Comparison of ENCODE assay signal across 21 cellular contexts in the genomic region with DNA sequence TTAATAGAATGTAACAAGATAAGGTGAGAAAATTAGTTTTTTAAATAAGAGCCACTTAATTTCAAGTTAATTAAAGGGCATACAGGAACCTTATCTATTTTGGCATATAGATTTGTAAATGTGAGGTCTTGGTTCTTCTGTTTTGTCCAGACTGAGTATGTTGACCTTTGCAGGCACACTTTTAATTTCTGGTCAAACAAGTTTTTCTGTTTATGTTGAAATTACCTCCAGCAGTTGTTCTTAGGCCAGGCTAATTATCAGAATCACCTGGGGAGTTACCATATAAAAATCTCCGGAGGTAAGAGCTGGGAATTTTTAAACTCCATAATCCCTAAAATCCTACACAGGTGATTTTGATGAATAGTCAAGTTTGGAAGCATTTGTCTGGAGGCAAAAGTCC.
A peak's percentile ranks its signal among the peaks of the same experiment; 100 is the strongest.
DNase-seq lines count a peak whose midpoint lies in the region; ATAC-seq, FAIRE-seq and TF ChIP-seq lines count a peak whose summit lies in the region.
"Had no signal": no experiment of that assay in that cellular context is flagged by ENCODE, and none has a peak within 500 bp of the region (broad histone marks: within the 10 kb centered on the region; RNA-seq: fewer than 3 reads in every experiment).

No MANE protein-coding gene starts in this region.

- no peak overlapping the region for H3K27ac Mint-ChIP-seq in activated T-helper 2 cell treated with anti-CD3 and anti-CD28 coated beads, Interferon-gamma antibody, Interleukin-2, Interleukin-4, amounts not matched to agents 10 μg/mL and 5 μg/mL and 100 μg/mL, durations not matched to agents 14 hours and 24 hours and 36 hours
- H3K27ac Mint-ChIP-seq: activated CD8-positive, alpha-beta T cell treated with anti-CD3 and anti-CD28 coated beads for 36 hours; activated naive CD4-positive, alpha-beta T cell treated with anti-CD3 and anti-CD28 coated beads, Interleukin-2, amount 50 U/mL, for 72 hours; T-cell had no signal

- TF ChIP-seq CTCF in bronchial epithelial cell (IDR thresholded peaks at IDR 0.05; ENCODE audit: insufficient read depth, low read length, severe bottlenecking) (no peak), osteoblast (IDR thresholded peaks at IDR 0.05; ENCODE audit: extremely low read depth, low read depth, low read length) (no peak)

- DNase-seq in DMS53 (lab: John Stamatoyannopoulos, UW) = peak; percentile 59
- DNase-seq in NCI-H146 (lab: John Stamatoyannopoulos, UW) = peak; percentile 11
- peak; percentile 79 for DNase-seq in bronchial epithelial cell (ENCODE audit: low read depth)
- no peak for DNase-seq in osteoblast (ENCODE audit: insufficient read length, low spot score, missing footprints)
- DNase-seq in activated T-helper 2 cell treated with anti-CD3 and anti-CD28 coated beads, Interferon-gamma antibody, Interleukin-2, Interleukin-4, amounts not matched to agents 10 μg/mL and 5 μg/mL and 100 μg/mL, durations not matched to agents 14 hours and 24 hours and 36 hours (ENCODE audit: low spot score) = no peak
- no peak for DNase-seq in GM19239 (ENCODE audit: insufficient read length, low spot score)
- DNase-seq in GDM1 (lab: John Stamatoyannopoulos, UW) = no peak
- DNase-seq: activated CD8-positive, alpha-beta T cell treated with anti-CD3 and anti-CD28 coated beads for 36 hours; activated T-cell treated with anti-CD3 and anti-CD28 coated beads, Interleukin-2, amount 50 U/mL, for 4 hours; COR-L47; dorsolateral prefrontal cortex; kidney; midbrain; NCI-H2081 treated with DMSO at 0.1 percent for 48 hours; retina; T-cell; WERI-Rb-1 had no signal

- H3K36me3 ChIP-seq in bronchial epithelial cell (ENCODE audit: control insufficient read depth, insufficient read depth, low read length) (no peaks in the 10 kb centered on the region), osteoblast (ENCODE audit: insufficient read depth, low read length) (no peaks in the 10 kb centered on the region)
- H3K36me3 ChIP-seq: WERI-Rb-1 had no signal

- H3K79me2 ChIP-seq in osteoblast (ENCODE audit: insufficient read depth, low read length) = no peaks in the 10 kb centered on the region

- H2AFZ ChIP-seq in osteoblast (ENCODE audit: low read length) = no peak overlapping the region

- no peaks in the 10 kb centered on the region for H3K27me3 Mint-ChIP-seq in activated T-helper 2 cell treated with anti-CD3 and anti-CD28 coated beads, Interferon-gamma antibody, Interleukin-2, Interleukin-4, amounts not matched to agents 10 μg/mL and 5 μg/mL and 100 μg/mL, durations not matched to agents 14 hours and 24 hours and 36 hours (ENCODE audit: low read depth)
- H3K27me3 Mint-ChIP-seq: T-cell had no signal

- intact Hi-C loops in activated T-helper 2 cell treated with anti-CD3 and anti-CD28 coated beads, Interferon-gamma antibody, Interleukin-2, Interleukin-4, amounts not matched to agents 10 μg/mL and 5 μg/mL and 100 μg/mL, durations not matched to agents 14 hours and 24 hours and 36 hours (cut with micrococcal nuclease) = no loop called here

- H4K20me1 ChIP-seq in osteoblast (ENCODE audit: insufficient read depth, low read length) = no peaks in the 10 kb centered on the region

- no peak overlapping the region for H3K4me3 Mint-ChIP-seq in activated T-helper 2 cell treated with anti-CD3 and anti-CD28 coated beads, Interferon-gamma antibody, Interleukin-2, Interleukin-4, amounts not matched to agents 10 μg/mL and 5 μg/mL and 100 μg/mL, durations not matched to agents 14 hours and 24 hours and 36 hours (ENCODE audit: low read depth)
- H3K4me3 Mint-ChIP-seq: activated CD8-positive, alpha-beta T cell treated with anti-CD3 and anti-CD28 coated beads for 36 hours; activated T-cell treated with anti-CD3 and anti-CD28 coated beads, Interleukin-2, amount 50 U/mL, for 4 hours; T-cell had no signal

- H3K4me1 ChIP-seq in osteoblast (ENCODE audit: insufficient read depth, low read length) = peaks cover 32% of the 10 kb centered on the region

- H3K27me3 ChIP-seq in bronchial epithelial cell (ENCODE audit: control insufficient read depth, insufficient read depth, low read length) (no peaks in the 10 kb centered on the region), osteoblast (ENCODE audit: insufficient read depth, low read length) (no peaks in the 10 kb centered on the region)
- H3K27me3 ChIP-seq: dorsolateral prefrontal cortex had no signal

- H3K27ac ChIP-seq in osteoblast (ENCODE audit: low read depth, low read length) = peak overlapping the region; percentile 69
- H3K27ac ChIP-seq: dorsolateral prefrontal cortex, WERI-Rb-1 had no signal

- H3K4me3 ChIP-seq in bronchial epithelial cell (ENCODE audit: low read depth, low read length) (no peak overlapping the region), osteoblast (ENCODE audit: insufficient read depth, low read length) (no peak overlapping the region)
- H3K4me3 ChIP-seq: dorsolateral prefrontal cortex, GM12878 had no signal

- H3K9me3 Mint-ChIP-seq in activated T-helper 2 cell treated with anti-CD3 and anti-CD28 coated beads, Interferon-gamma antibody, Interleukin-2, Interleukin-4, amounts not matched to agents 10 μg/mL and 5 μg/mL and 100 μg/mL, durations not matched to agents 14 hours and 24 hours and 36 hours = no peaks in the 10 kb centered on the region
- H3K9me3 Mint-ChIP-seq: activated T-cell treated with anti-CD3 and anti-CD28 coated beads, Interleukin-2, amount 50 U/mL, for 4 hours had no signal

- no peak overlapping the region for H3K4me2 ChIP-seq in osteoblast (ENCODE audit: insufficient read depth, low read length)

- no peaks in the 10 kb centered on the region for H3K4me1 Mint-ChIP-seq in activated T-helper 2 cell treated with anti-CD3 and anti-CD28 coated beads, Interferon-gamma antibody, Interleukin-2, Interleukin-4, amounts not matched to agents 10 μg/mL and 5 μg/mL and 100 μg/mL, durations not matched to agents 14 hours and 24 hours and 36 hours (ENCODE audit: low read depth)
- H3K4me1 Mint-ChIP-seq: T-cell had no signal

- ATAC-seq in HG03025 (IDR thresholded peaks at IDR 0.05; ENCODE audit: low FRiP score, unreplicated experiment) = no peak
- ATAC-seq: activated CD8-positive, alpha-beta T cell treated with anti-CD3 and anti-CD28 coated beads for 36 hours; activated naive CD4-positive, alpha-beta T cell treated with anti-CD3 and anti-CD28 coated beads, Interleukin-2, amount 50 U/mL, for 72 hours; activated T-cell treated with anti-CD3 and anti-CD28 coated beads, Interleukin-2, amount 50 U/mL, for 4 hours; GM12878; HepG2; T-cell had no signal

- no peak for FAIRE-seq in bronchial epithelial cell (lab: Jason Lieb, UNC)
- no peak for FAIRE-seq in GM19239 (lab: Jason Lieb, UNC)
- FAIRE-seq: GM12878, HepG2 had no signal

- H3K36me3 Mint-ChIP-seq in activated T-helper 2 cell treated with anti-CD3 and anti-CD28 coated beads, Interferon-gamma antibody, Interleukin-2, Interleukin-4, amounts not matched to agents 10 μg/mL and 5 μg/mL and 100 μg/mL, durations not matched to agents 14 hours and 24 hours and 36 hours (ENCODE audit: low read depth) = no peaks in the 10 kb centered on the region
- H3K36me3 Mint-ChIP-seq: activated naive CD4-positive, alpha-beta T cell treated with anti-CD3 and anti-CD28 coated beads, Interleukin-2, amount 50 U/mL, for 72 hours; T-cell had no signal

- no peaks in the 10 kb centered on the region for H3K9me3 ChIP-seq in osteoblast (ENCODE audit: low read depth, low read length)

Comparison
In these comparisons a context has a peak if more than half of its experiments do, and no peak if none do; other contexts are left out.
1. DNase-seq: peak in DMS53 (single experiment), NCI-H146 (single experiment) and bronchial epithelial cell (single experiment); none in osteoblast (single experiment), activated T-helper 2 cell treated with anti-CD3 and anti-CD28 coated beads, Interferon-gamma antibody, Interleukin-2, Interleukin-4, amounts not matched to agents 10 μg/mL and 5 μg/mL and 100 μg/mL, durations not matched to agents 14 hours and 24 hours and 36 hours (single experiment), GM19239 (single experiment) and GDM1 (single experiment).